13 cellular contexts compared by ENCODE assay signal in genomic region chr9:36306481-36307306, GRCh38. TPM values are rescaled to one million over a fixed set of nuclear protein-coding genes. Genes with fewer than 3 reads are reported as not detected.
A peak's percentile ranks its signal among the peaks of the same experiment; 100 is the strongest.
DNase-seq lines count a peak whose midpoint lies in the region; ATAC-seq, FAIRE-seq and TF ChIP-seq lines count a peak whose summit lies in the region.
"Had no signal": no experiment of that assay in that cellular context is flagged by ENCODE, and none has a peak within 500 bp of the region (broad histone marks: within the 10 kb centered on the region; RNA-seq: fewer than 3 reads in every experiment).

No MANE protein-coding gene starts in this region.

- in situ Hi-C loops in K562 (cut with MboI) = no loop called here

- CTCF ChIA-PET in activated CD4-positive, alpha-beta T cell treated with anti-CD3 and anti-CD28 coated beads, Interleukin-2, amount 10 ng/mL, durations not matched to agents 7 days and 5 days (lab: Charles Lee) = interaction anchor here (0.6 to 1.1 kb wide), 5 partner anchors 10 to 1393 kb away, joined by 3 to 4 read pairs (median 3); no protein-coding TSS in a partner anchor
- CTCF ChIA-PET in K562 (lab: Yijun Ruan, JAX; ENCODE audit: low intra/inter-chr PET ratio) = no interaction called here

- ATAC-seq in K562 = no peak
- ATAC-seq in GM18520 (IDR thresholded peaks at IDR 0.05; ENCODE audit: unreplicated experiment) = no peak
- no peak for ATAC-seq in GM21723 (IDR thresholded peaks at IDR 0.05; ENCODE audit: unreplicated experiment)

- H3K27me3 ChIP-seq in K562 (ENCODE audit: control insufficient read depth in 2 of 2, insufficient read depth in 2 of 2, low read length in 2 of 2) = no peaks in the 10 kb centered on the region
- H3K27me3 ChIP-seq: adrenal gland had no signal

- H3K4me2 ChIP-seq in K562 (ENCODE audit: insufficient read depth, low read length) = no peak overlapping the region

- no peak overlapping the region for H3K4me3 ChIP-seq in K562
- H3K4me3 ChIP-seq: adrenal gland had no signal

- no peaks in the 10 kb centered on the region for H3K9me3 Mint-ChIP-seq in activated CD4-positive, alpha-beta T cell treated with anti-CD3 and anti-CD28 coated beads, Interleukin-2, amount 10 ng/mL, durations not matched to agents 7 days and 5 days

- no peak for TF ChIP-seq EP300 in K562 (IDR thresholded peaks at IDR 0.05; ENCODE audit: low read length)

- no peak for TF ChIP-seq RAD21 in K562 (CRISPR knock-in tag; conservative IDR thresholded peaks at IDR 0.05 in 1 of 2, IDR thresholded peaks at IDR 0.05 in 1 of 2)

- 45% methylated on average over 7 of the region's 8 CpGs for WGBS in K562 (ENCODE audit: insufficient coverage, low coverage, missing lambda C conversion rate)

- no peaks in the 10 kb centered on the region for H3K36me3 ChIP-seq in K562 (ENCODE audit: control insufficient read depth, insufficient read depth, low read length)
- H3K36me3 ChIP-seq: adrenal gland had no signal

- BruUV-seq in K562 (replicated peaks; lab: Mats Ljungman, UMichigan) = no TSS peak

- no peak overlapping the region for H3K4me3 Mint-ChIP-seq in activated CD4-positive, alpha-beta T cell treated with anti-CD3 and anti-CD28 coated beads, Interleukin-2, amount 10 ng/mL, durations not matched to agents 7 days and 5 days

- no peak for TF ChIP-seq POLR2A in K562 (conservative IDR thresholded peaks at IDR 0.05)

- H3K9me1 ChIP-seq in K562 (ENCODE audit: control insufficient read depth, insufficient read depth, low read length) = no peaks in the 10 kb centered on the region

- H3K36me3 Mint-ChIP-seq in activated CD4-positive, alpha-beta T cell treated with anti-CD3 and anti-CD28 coated beads, Interleukin-2, amount 10 ng/mL, durations not matched to agents 7 days and 5 days (ENCODE audit: low read depth) = peaks cover 3% of the 10 kb centered on the region

- POLR2A ChIA-PET in activated CD4-positive, alpha-beta T cell treated with anti-CD3 and anti-CD28 coated beads, Interleukin-2, amount 10 ng/mL, durations not matched to agents 7 days and 5 days (lab: Charles Lee) = interaction anchor here (0.7 kb wide), 1 partner anchor 235 kb away, joined by 4 read pairs; no protein-coding TSS in a partner anchor
- POLR2A ChIA-PET in K562 (lab: Yijun Ruan, JAX) = interaction anchor here (1.7 kb wide), 1 partner anchor 17 kb away, joined by 5 read pairs; no protein-coding TSS in a partner anchor

- TF ChIP-seq CTCF in K562 (IDR thresholded peaks at IDR 0.05 in 2 of 3, conservative IDR thresholded peaks at IDR 0.05 in 1 of 3; ENCODE audit: insufficient read depth in 2 of 3, low read depth in 1 of 3, low read length in 3 of 3) = no peak

- H3K27ac ChIP-seq in K562 (ENCODE audit: extremely low read depth, low read depth, low read length) = no peak overlapping the region
- H3K27ac ChIP-seq: adrenal gland had no signal

- no peaks in the 10 kb centered on the region for H3K27me3 Mint-ChIP-seq in activated CD4-positive, alpha-beta T cell treated with anti-CD3 and anti-CD28 coated beads, Interleukin-2, amount 10 ng/mL, durations not matched to agents 7 days and 5 days

- H3K79me2 ChIP-seq in K562 (ENCODE audit: control insufficient read depth, insufficient read depth, low read length) = no peaks in the 10 kb centered on the region

- no peaks in the 10 kb centered on the region for H4K20me1 ChIP-seq in K562 (replicated peaks; ENCODE audit: control insufficient read depth, insufficient read depth, low read length)

- H3K4me1 ChIP-seq in K562 (replicated peaks in 1 of 2; ENCODE audit: control insufficient read depth in 2 of 2, insufficient read depth in 2 of 2, low read length in 2 of 2) = peaks cover 0 to 3% of the 10 kb centered on the region in 2 experiments; a peak in 2 of 5 replicates
- H3K4me1 ChIP-seq: adrenal gland had no signal

- no peak overlapping the region for H3K9ac ChIP-seq in K562 (ENCODE audit: insufficient read depth in 1 of 2, low read depth in 2 of 2, low read length in 2 of 2)

- intact Hi-C loops in K562 (cut with micrococcal nuclease) = no loop called here

- H3K9me3 ChIP-seq in K562 (replicated peaks; ENCODE audit: control insufficient read depth, insufficient read depth, low read depth, low read length) = no peaks in the 10 kb centered on the region
- H3K9me3 ChIP-seq: adrenal gland had no signal

- peaks cover 13% of the 10 kb centered on the region for H3K4me1 Mint-ChIP-seq in activated CD4-positive, alpha-beta T cell treated with anti-CD3 and anti-CD28 coated beads, Interleukin-2, amount 10 ng/mL, durations not matched to agents 7 days and 5 days

- H3K27ac Mint-ChIP-seq in activated CD4-positive, alpha-beta T cell treated with anti-CD3 and anti-CD28 coated beads, Interleukin-2, amount 10 ng/mL, durations not matched to agents 7 days and 5 days = peak overlapping the region; percentile 56

- DNase-seq in activated CD4-positive, alpha-beta T cell treated with anti-CD3 and anti-CD28 coated beads, Interleukin-2, amount 10 ng/mL, durations not matched to agents 7 days and 5 days = no peak
- no peak for DNase-seq in activated CD4-positive, alpha-beta T cell treated with anti-CD3 and anti-CD28 coated beads, Interleukin-2, amount 50 U/mL, for 4 hours
- DNase-seq in NCI-H2029 treated with DMSO at 0.1 percent for 48 hours (lab: John Stamatoyannopoulos, UW) (peak; percentile 49), K562 (ENCODE audit: extremely low read depth in 1 of 4, low spot score in 3 of 4) (no peak), pons (ENCODE audit: low spot score) (peak; percentile 19), inferior parietal cortex (ENCODE audit: extremely low spot score) (no peak)
- DNase-seq: adrenal gland; foreskin melanocyte; NCI-H446 treated with DMSO at 0.1 percent for 48 hours; stimulated activated CD4-positive, alpha-beta T cell treated with anti-CD3 and anti-CD28 coated beads, Interleukin-12 subunit alpha, Interleukin-12 subunit beta, amount 100 ng/mL, for 4 hours had no signal

- FAIRE-seq in K562 (lab: Jason Lieb, UNC) = no peak
- FAIRE-seq: TTC549 had no signal

- H2AFZ ChIP-seq in K562 (ENCODE audit: low read depth, low read length) = peak overlapping the region; percentile 66; the same call in 1 of the 2 replicates

TF ChIP-seq in K562, 482 proteins besides CTCF, POLR2A, EP300 and RAD21 (continues in another document):
- TF ChIP-seq ESRRA (IDR thresholded peaks at IDR 0.05; ENCODE audit: borderline replicate concordance, low read depth) (0 out of 2 replicates have a peak, but pooled peaks have one; percentile 21), SP2 (IDR thresholded peaks at IDR 0.05; ENCODE audit: extremely low read depth, low read depth, low read length, poor library complexity, severe bottlenecking) (no peak), ZNF785 (CRISPR knock-in tag; IDR thresholded peaks at IDR 0.05) (no peak)
- TF ChIP-seq, protein P1, sequence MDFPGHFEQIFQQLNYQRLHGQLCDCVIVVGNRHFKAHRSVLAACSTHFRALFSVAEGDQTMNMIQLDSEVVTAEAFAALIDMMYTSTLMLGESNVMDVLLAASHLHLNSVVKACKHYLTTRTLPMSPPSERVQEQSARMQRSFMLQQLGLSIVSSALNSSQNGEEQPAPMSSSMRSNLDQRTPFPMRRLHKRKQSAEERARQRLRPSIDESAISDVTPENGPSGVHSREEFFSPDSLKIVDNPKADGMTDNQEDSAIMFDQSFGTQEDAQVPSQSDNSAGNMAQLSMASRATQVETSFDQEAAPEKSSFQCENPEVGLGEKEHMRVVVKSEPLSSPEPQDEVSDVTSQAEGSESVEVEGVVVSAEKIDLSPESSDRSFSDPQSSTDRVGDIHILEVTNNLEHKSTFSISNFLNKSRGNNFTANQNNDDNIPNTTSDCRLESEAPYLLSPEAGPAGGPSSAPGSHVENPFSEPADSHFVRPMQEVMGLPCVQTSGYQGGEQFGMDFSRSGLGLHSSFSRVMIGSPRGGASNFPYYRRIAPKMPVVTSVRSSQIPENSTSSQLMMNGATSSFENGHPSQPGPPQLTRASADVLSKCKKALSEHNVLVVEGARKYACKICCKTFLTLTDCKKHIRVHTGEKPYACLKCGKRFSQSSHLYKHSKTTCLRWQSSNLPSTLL (IDR thresholded peaks at IDR 0.05) = no peak

RNA-seq across cellular contexts. Expression of gene GNE, which starts 48.4 kb away (rescaled TPM):
- 10 to 100 TPM; 14.8 to 15.8 TPM for total RNA-seq in activated CD4-positive, alpha-beta T cell treated with anti-CD3 and anti-CD28 coated beads, Interleukin-2, amount 10 ng/mL, durations not matched to agents 7 days and 5 days
- total RNA-seq in K562 (2011; cell fraction: chromatin; rRNA removed; ENCODE audit: low replicate concordance) = 24.2 and 26.9 TPM in 2 replicates
- total RNA-seq in K562 (2011; cell fraction: nucleolus; rRNA removed) = 12.0 and 12.3 TPM in 2 replicates
- total RNA-seq in K562 (2011; cell fraction: nucleoplasm; rRNA removed) = 12.7 and 13.9 TPM in 2 replicates
- total RNA-seq in K562 (2014; rRNA removed) = 12.0 and 13.3 TPM in 2 replicates
- 15.4 TPM in 2 replicates for total RNA-seq in K562 (2014; rRNA removed; fragmentation: Illumina TruSeq; extraction: Trizol)
- 10.3 and 11.6 TPM in 2 replicates for total RNA-seq in K562 (2015; rRNA removed; fragmentation: Illumina TruSeq; extraction: Trizol)
- 12.8 and 13.8 TPM in 2 replicates for total RNA-seq in K562 (2021)
- 15.9 and 18.6 TPM in 2 replicates for polyA plus RNA-seq in K562 (2011; rRNA removed)
- 9.7 and 18.0 TPM in 2 replicates for polyA plus RNA-seq in K562 (2011; cell fraction: cytosol; rRNA removed)
- 6.7 and 7.8 TPM in 2 replicates for polyA plus RNA-seq in K562 (2011; cell fraction: nucleus; rRNA removed)
- polyA plus RNA-seq in K562 (2012) = 5.8 and 9.4 TPM in 2 replicates
- polyA plus RNA-seq in K562 (2014; fragmentation: Illumina TruSeq; extraction: Trizol) = 13.7 and 14.2 TPM in 2 replicates
- polyA plus RNA-seq in K562 (2014; fragmentation: Nextera tagmentation; extraction: Ambion mirVana) = 1 to 10 TPM; 5.1 to 6.3 TPM
- 9.3 and 11.5 TPM in 2 replicates for polyA plus RNA-seq in K562 (2014; rRNA removed)
- polyA minus RNA-seq in K562 (2011; rRNA and poly(A)+ RNA removed) = 53.9 and 56.0 TPM in 2 replicates
- polyA minus RNA-seq in K562 (2011; cell fraction: cytosol; rRNA and poly(A)+ RNA removed) = 13.8 and 18.3 TPM in 2 replicates
- 5.0 and 13.0 TPM in 2 replicates for polyA minus RNA-seq in K562 (2011; cell fraction: nucleus; rRNA and poly(A)+ RNA removed)

Comparison
In these comparisons a context has a peak if more than half of its experiments do, and no peak if none do; other contexts are left out.
1. DNase-seq: peak in NCI-H2029 treated with DMSO at 0.1 percent for 48 hours (single experiment) and pons (single experiment); none in activated CD4-positive, alpha-beta T cell treated with anti-CD3 and anti-CD28 coated beads, Interleukin-2, amount 10 ng/mL, durations not matched to agents 7 days and 5 days (single experiment), activated CD4-positive, alpha-beta T cell treated with anti-CD3 and anti-CD28 coated beads, Interleukin-2, amount 50 U/mL, for 4 hours (0 of 2), K562 (0 of 4) and inferior parietal cortex (single experiment).